Comparison of ENCODE assay signal across 9 cellular contexts in genomic region chr10:93921338-93921737, GRCh38. TPM values are rescaled to one million over a fixed set of nuclear protein-coding genes. Genes with fewer than 3 reads are reported as not detected.
DNase-seq lines count a peak whose midpoint lies in the region; ATAC-seq, FAIRE-seq and TF ChIP-seq lines count a peak whose summit lies in the region.
"Had no signal": no experiment of that assay in that cellular context is flagged by ENCODE, and none has a peak within 500 bp of the region (broad histone marks: within the 10 kb centered on the region; RNA-seq: fewer than 3 reads in every experiment).

No MANE protein-coding gene starts in this region.

- no peaks in the 10 kb centered on the region for H3K9me3 ChIP-seq in right lobe of liver

- ATAC-seq in right lobe of liver: no peak
- ATAC-seq in HG03439 (IDR thresholded peaks at IDR 0.05; ENCODE audit: unreplicated experiment): no peak

- WGBS in right lobe of liver (ENCODE audit: insufficient coverage, low coverage, low lambda C conversion rate, missing lambda C conversion rate): 55% methylated on average over 5 of the region's 7 CpGs

- H3K9me3 Mint-ChIP-seq in CD14-positive monocyte (no peaks in the 10 kb centered on the region), HFFc6 (no peaks in the 10 kb centered on the region)

- DNase-seq in CD14-positive monocyte (ENCODE audit: low spot score) (no peak), HFFc6 (no peak), right lobe of liver (peak in 1 of 3 donors; percentile 22), iPS-NIHi11 (ENCODE audit: low spot score) (no peak), Ammon's horn (ENCODE audit: low spot score) (no peak), frontal cortex (ENCODE audit: low spot score in 2 of 2) (no peak)
- DNase-seq in activated CD8-positive, alpha-beta memory T cell treated with anti-CD3 and anti-CD28 coated beads, Interleukin-2, amount 50 U/mL, for 4 hours: peak; percentile 16
- DNase-seq: stimulated activated naive CD4-positive, alpha-beta T cell treated with Interleukin-2 at 50 U/mL for 16 hours had no signal

- H3K4me3 ChIP-seq in right lobe of liver: no peak overlapping the region

- TF ChIP-seq POLR2A in right lobe of liver (IDR thresholded peaks at IDR 0.05): no peak

- peaks cover 0 to 6% (median 0%) of the 10 kb centered on the region in 4 donors for H3K4me1 ChIP-seq in right lobe of liver

- no peak for FAIRE-seq in frontal cortex (lab: Jason Lieb, UNC)

- peaks cover 0 to 3% of the 10 kb centered on the region in 2 donors for H3K36me3 Mint-ChIP-seq in CD14-positive monocyte
- no peaks in the 10 kb centered on the region for H3K36me3 Mint-ChIP-seq in HFFc6 (ENCODE audit: low read depth)

- peak; percentile 44 for TF ChIP-seq CTCF in CD14-positive monocyte (IDR thresholded peaks at IDR 0.05)
- TF ChIP-seq CTCF in HFFc6 (IDR thresholded peaks at IDR 0.05): peak; percentile 74
- peak; percentile 35 to 61 (median 44) for TF ChIP-seq CTCF in right lobe of liver (IDR thresholded peaks at IDR 0.05)

- intact Hi-C loops in CD14-positive monocyte (cut with micrococcal nuclease) (no loop called here), right lobe of liver (cut with DNase I) (no loop called here)

- H3K4me1 Mint-ChIP-seq in CD14-positive monocyte (no peaks in the 10 kb centered on the region), HFFc6 (ENCODE audit: low read depth) (peaks cover 5% of the 10 kb centered on the region; the same call in 1 of the 2 replicates)

- H3K36me3 ChIP-seq in right lobe of liver: no peaks in the 10 kb centered on the region

- H3K27me3 Mint-ChIP-seq in CD14-positive monocyte (ENCODE audit: low read depth in 3 of 3) (peaks cover 0 to 2% (median 0%) of the 10 kb centered on the region in 3 donors), HFFc6 (ENCODE audit: insufficient read depth) (peaks cover 2% of the 10 kb centered on the region; the same call in 1 of the 2 replicates)

- no peak overlapping the region for H3K27ac Mint-ChIP-seq in CD14-positive monocyte
- no peak overlapping the region for H3K27ac Mint-ChIP-seq in HFFc6

- H3K4me3 Mint-ChIP-seq in CD14-positive monocyte (no peak overlapping the region), HFFc6 (no peak overlapping the region)

- H3K27me3 ChIP-seq in right lobe of liver: no peaks in the 10 kb centered on the region

- H3K27ac ChIP-seq in right lobe of liver: no peak overlapping the region

RNA-seq across cellular contexts. Expression of gene SLC35G1, which starts 27.6 kb away (rescaled TPM):
- polyA plus RNA-seq in CD14-positive monocyte: under 1 TPM; 0.52 to 0.94 TPM
- 1 to 10 TPM; 5.2 to 7.2 (median 5.7) TPM for total RNA-seq in HFFc6 (2021; fragmentation: NEBNext Ultra II Directional; extraction: Animal tissue kit (Norgen Biotek cat#: 25700))
- total RNA-seq in right lobe of liver (1 to 10 TPM; 2.6 to 7.3 (median 4.5) TPM), frontal cortex (5.7 TPM)
